In genomic region chr5:81972496-81972791, GRCh38 we compare ENCODE assay signal across 8 cellular contexts. TPM values are rescaled to one million over a fixed set of nuclear protein-coding genes. Genes with fewer than 3 reads are reported as not detected.
DNase-seq lines count a peak whose midpoint lies in the region; ATAC-seq and TF ChIP-seq lines count a peak whose summit lies in the region.

No MANE protein-coding gene starts in this region.

- H3K4me1 Mint-ChIP-seq in CD14-positive monocyte, result peaks cover 26% of the 10 kb centered on the region
- peaks cover 29% of the 10 kb centered on the region for H3K4me1 Mint-ChIP-seq in activated naive CD8-positive, alpha-beta T cell (ENCODE audit: low read depth)

- H3K27ac ChIP-seq in liver (ENCODE audit: low read depth in 1 of 2, low read length in 2 of 2) (peak overlapping the region; percentile 98 to 100), transverse colon (peak overlapping the region; percentile 94 to 98 (median 97))

- no peak for TF ChIP-seq POLR2A in transverse colon (IDR thresholded peaks at IDR 0.05)

- peak overlapping the region; percentile 87 to 96 for H3K9ac ChIP-seq in liver (ENCODE audit: low read depth in 1 of 2, low read length in 2 of 2)

- peaks cover 0 to 8% (median 2%) of the 10 kb centered on the region in 4 donors for H3K4me1 ChIP-seq in liver (ENCODE audit: control insufficient read depth in 4 of 4, insufficient read depth in 4 of 4, low read length in 3 of 4)
- H3K4me1 ChIP-seq in transverse colon, result peaks cover 0 to 14% (median 3%) of the 10 kb centered on the region in 4 donors

- WGBS in liver, result under 1% methylated on average over 8 of the region's 8 CpGs
- 0% methylated on average over 8 of the region's 8 CpGs; no CpG with 5 or more reads in 1 of the 2 donors for WGBS in transverse colon (ENCODE audit: low coverage in 1 of 2), 2 donors

- ATAC-seq in HG02840 (IDR thresholded peaks at IDR 0.05; ENCODE audit: low FRiP score, unreplicated experiment) (peak; percentile 54), HG02885 (IDR thresholded peaks at IDR 0.05; ENCODE audit: poor library complexity, unreplicated experiment) (no peak)

- H3K9me3 ChIP-seq in liver (ENCODE audit: control insufficient read depth in 4 of 4, low read length in 3 of 4) (no peaks in the 10 kb centered on the region), transverse colon (no peaks in the 10 kb centered on the region)

- H3K27me3 ChIP-seq in liver (ENCODE audit: control insufficient read depth in 4 of 4, insufficient read depth in 4 of 4, low read length in 3 of 4) (no peaks in the 10 kb centered on the region), transverse colon (no peaks in the 10 kb centered on the region)

- TF ChIP-seq EP300 in transverse colon (IDR thresholded peaks at IDR 0.05; ENCODE audit: low read depth), result no peak

- H3K36me3 Mint-ChIP-seq in CD14-positive monocyte, result peaks cover 3 to 13% of the 10 kb centered on the region in 2 donors
- peaks cover 4% of the 10 kb centered on the region for H3K36me3 Mint-ChIP-seq in activated naive CD8-positive, alpha-beta T cell

- no peak for DNase-seq in CD14-positive monocyte (ENCODE audit: low spot score)
- no peak for DNase-seq in transverse colon
- DNase-seq in epidermal melanocyte (ENCODE audit: insufficient read length, low spot score), result no peak
- no peak for DNase-seq in iPS-NIHi11 (ENCODE audit: low spot score)

- intact Hi-C loops in CD14-positive monocyte (cut with micrococcal nuclease) (loop anchor here (10.0 kb wide), 3 partner anchors 118 to 468 kb away; partner anchors contain the start of gene SSBP2 (in 1 of the 2)), transverse colon (cut with DNase I; ENCODE audit: low total_unique reads) (loop anchor here (5.0 kb wide), 1 partner anchor 120 kb away; no protein-coding TSS in a partner anchor)

- in situ Hi-C loops in transverse colon (cut with MboI; ENCODE audit: low pct_ligation_motif_present in 1 of 4, low pct_unique_long_range_greater_than_20kb in 1 of 4, low sequenced_read_pairs in 3 of 4), result no loop called here

- H3K36me3 ChIP-seq in liver (ENCODE audit: control insufficient read depth in 4 of 4, insufficient read depth in 3 of 4, low read depth in 1 of 4, low read length in 3 of 4) (peaks cover 0 to 3% (median 0%) of the 10 kb centered on the region in 4 donors), transverse colon (no peaks in the 10 kb centered on the region)

- no peak for TF ChIP-seq RAD21 in liver (IDR thresholded peaks at IDR 0.05)

- no peaks in the 10 kb centered on the region for H3K9me3 Mint-ChIP-seq in CD14-positive monocyte
- H3K9me3 Mint-ChIP-seq in activated naive CD8-positive, alpha-beta T cell (ENCODE audit: low read depth), result no peaks in the 10 kb centered on the region

- TF ChIP-seq CTCF in CD14-positive monocyte (IDR thresholded peaks at IDR 0.05) (no peak), liver (IDR thresholded peaks at IDR 0.05; ENCODE audit: low read depth, low read length, missing input control) (no peak), transverse colon (IDR thresholded peaks at IDR 0.05) (no peak)

- H3K4me3 Mint-ChIP-seq in CD14-positive monocyte, result peak overlapping the region; percentile 71 to 76
- peak overlapping the region; percentile 80 for H3K4me3 Mint-ChIP-seq in activated naive CD8-positive, alpha-beta T cell

- H3K27me3 Mint-ChIP-seq in CD14-positive monocyte (ENCODE audit: low read depth in 3 of 3), result peaks cover 0 to 3% (median 2%) of the 10 kb centered on the region in 3 donors
- H3K27me3 Mint-ChIP-seq in activated naive CD8-positive, alpha-beta T cell, result no peaks in the 10 kb centered on the region

- H3K27ac Mint-ChIP-seq in CD14-positive monocyte, result peak overlapping the region; percentile 62 to 95 (median 87)
- H3K27ac Mint-ChIP-seq in activated naive CD8-positive, alpha-beta T cell, result peak overlapping the region; percentile 84

- H3K4me3 ChIP-seq in liver (ENCODE audit: low read depth in 1 of 3, low read length in 3 of 3), result peak overlapping the region; percentile 73 to 79 (median 73)
- H3K4me3 ChIP-seq in transverse colon, result peak overlapping the region; percentile 53 to 81 (median 61)

TF ChIP-seq in liver, 16 proteins besides CTCF, POLR2A, EP300 and RAD21:
- TF ChIP-seq REST (IDR thresholded peaks at IDR 0.05) (no peak), SP1 (IDR thresholded peaks at IDR 0.05) (peak; percentile 0)

RNA-seq across cellular contexts. Expression of gene ATG10, which starts 0.6 kb away (rescaled TPM):
- polyA plus RNA-seq in CD14-positive monocyte, result 1 to 10 TPM; 5.6 to 7.9 TPM
- total RNA-seq in liver, result 1 to 10 TPM; 7.3 to 7.8 TPM
- 1 to 10 TPM; 3.1 to 7.5 TPM for polyA plus RNA-seq in liver
- 10 to 100 TPM in 1 of 4 donors, 1 to 10 TPM in 1, not detected in 2; 8.4 to 10.6 TPM for total RNA-seq in transverse colon
